ENCODE assay signal across 9 cellular contexts in genomic region chr19:22256856-22257255, GRCh38. TPM values are rescaled to one million over a fixed set of nuclear protein-coding genes. Genes with fewer than 3 reads are reported as not detected.
"Had no signal": no experiment of that assay in that cellular context is flagged by ENCODE, and none has a peak within 500 bp of the region (broad histone marks: within the 10 kb centered on the region; RNA-seq: fewer than 3 reads in every experiment).

No MANE protein-coding gene starts in this region.

- ATAC-seq: K562 had no signal

- H3K4me3 Mint-ChIP-seq: IgD-negative memory B cell had no signal

- H3K4me1 Mint-ChIP-seq: IgD-negative memory B cell had no signal

- H3K27ac Mint-ChIP-seq: IgD-negative memory B cell had no signal

- FAIRE-seq: HTR-8/SVneo, K562 had no signal

- DNase-seq: IMR-90, KBM-7, KG1 had no signal

- H3K4me3 ChIP-seq: K562 had no signal

- H3K36me3 Mint-ChIP-seq: IgD-negative memory B cell had no signal

- H3K27ac ChIP-seq: HL-60 had no signal

- H3K27me3 Mint-ChIP-seq: IgD-negative memory B cell had no signal

RNA-seq across cellular contexts. Expression of gene ZNF729, which starts 29.4 kb away (rescaled TPM):
- total RNA-seq: HT-29, HT1080, IMR-90, K562 had no signal
- polyA plus RNA-seq: IgD-negative memory B cell, IMR-90, K562 had no signal
